ENCODE assay signal across 1 cellular context in genomic region chr10:103668351-103669242, GRCh38.
TF ChIP-seq lines count a peak whose summit lies in the region.

No MANE protein-coding gene starts in this region.

TF ChIP-seq in K562, 482 proteins besides CTCF, POLR2A, EP300 and RAD21 (continued from another document and continues in another):
- TF ChIP-seq CLOCK (CRISPR knock-in tag; IDR thresholded peaks at IDR 0.05; ENCODE audit: borderline replicate concordance), result no peak
- TF ChIP-seq, protein P1, sequence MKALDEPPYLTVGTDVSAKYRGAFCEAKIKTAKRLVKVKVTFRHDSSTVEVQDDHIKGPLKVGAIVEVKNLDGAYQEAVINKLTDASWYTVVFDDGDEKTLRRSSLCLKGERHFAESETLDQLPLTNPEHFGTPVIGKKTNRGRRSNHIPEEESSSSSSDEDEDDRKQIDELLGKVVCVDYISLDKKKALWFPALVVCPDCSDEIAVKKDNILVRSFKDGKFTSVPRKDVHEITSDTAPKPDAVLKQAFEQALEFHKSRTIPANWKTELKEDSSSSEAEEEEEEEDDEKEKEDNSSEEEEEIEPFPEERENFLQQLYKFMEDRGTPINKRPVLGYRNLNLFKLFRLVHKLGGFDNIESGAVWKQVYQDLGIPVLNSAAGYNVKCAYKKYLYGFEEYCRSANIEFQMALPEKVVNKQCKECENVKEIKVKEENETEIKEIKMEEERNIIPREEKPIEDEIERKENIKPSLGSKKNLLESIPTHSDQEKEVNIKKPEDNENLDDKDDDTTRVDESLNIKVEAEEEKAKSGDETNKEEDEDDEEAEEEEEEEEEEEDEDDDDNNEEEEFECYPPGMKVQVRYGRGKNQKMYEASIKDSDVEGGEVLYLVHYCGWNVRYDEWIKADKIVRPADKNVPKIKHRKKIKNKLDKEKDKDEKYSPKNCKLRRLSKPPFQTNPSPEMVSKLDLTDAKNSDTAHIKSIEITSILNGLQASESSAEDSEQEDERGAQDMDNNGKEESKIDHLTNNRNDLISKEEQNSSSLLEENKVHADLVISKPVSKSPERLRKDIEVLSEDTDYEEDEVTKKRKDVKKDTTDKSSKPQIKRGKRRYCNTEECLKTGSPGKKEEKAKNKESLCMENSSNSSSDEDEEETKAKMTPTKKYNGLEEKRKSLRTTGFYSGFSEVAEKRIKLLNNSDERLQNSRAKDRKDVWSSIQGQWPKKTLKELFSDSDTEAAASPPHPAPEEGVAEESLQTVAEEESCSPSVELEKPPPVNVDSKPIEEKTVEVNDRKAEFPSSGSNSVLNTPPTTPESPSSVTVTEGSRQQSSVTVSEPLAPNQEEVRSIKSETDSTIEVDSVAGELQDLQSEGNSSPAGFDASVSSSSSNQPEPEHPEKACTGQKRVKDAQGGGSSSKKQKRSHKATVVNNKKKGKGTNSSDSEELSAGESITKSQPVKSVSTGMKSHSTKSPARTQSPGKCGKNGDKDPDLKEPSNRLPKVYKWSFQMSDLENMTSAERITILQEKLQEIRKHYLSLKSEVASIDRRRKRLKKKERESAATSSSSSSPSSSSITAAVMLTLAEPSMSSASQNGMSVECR (CRISPR knock-in tag; IDR thresholded peaks at IDR 0.05), result no peak
- no peak for TF ChIP-seq KLF13 (tag; IDR thresholded peaks at IDR 0.05; ENCODE audit: borderline replicate concordance, low read depth)
- TF ChIP-seq, protein P2, sequence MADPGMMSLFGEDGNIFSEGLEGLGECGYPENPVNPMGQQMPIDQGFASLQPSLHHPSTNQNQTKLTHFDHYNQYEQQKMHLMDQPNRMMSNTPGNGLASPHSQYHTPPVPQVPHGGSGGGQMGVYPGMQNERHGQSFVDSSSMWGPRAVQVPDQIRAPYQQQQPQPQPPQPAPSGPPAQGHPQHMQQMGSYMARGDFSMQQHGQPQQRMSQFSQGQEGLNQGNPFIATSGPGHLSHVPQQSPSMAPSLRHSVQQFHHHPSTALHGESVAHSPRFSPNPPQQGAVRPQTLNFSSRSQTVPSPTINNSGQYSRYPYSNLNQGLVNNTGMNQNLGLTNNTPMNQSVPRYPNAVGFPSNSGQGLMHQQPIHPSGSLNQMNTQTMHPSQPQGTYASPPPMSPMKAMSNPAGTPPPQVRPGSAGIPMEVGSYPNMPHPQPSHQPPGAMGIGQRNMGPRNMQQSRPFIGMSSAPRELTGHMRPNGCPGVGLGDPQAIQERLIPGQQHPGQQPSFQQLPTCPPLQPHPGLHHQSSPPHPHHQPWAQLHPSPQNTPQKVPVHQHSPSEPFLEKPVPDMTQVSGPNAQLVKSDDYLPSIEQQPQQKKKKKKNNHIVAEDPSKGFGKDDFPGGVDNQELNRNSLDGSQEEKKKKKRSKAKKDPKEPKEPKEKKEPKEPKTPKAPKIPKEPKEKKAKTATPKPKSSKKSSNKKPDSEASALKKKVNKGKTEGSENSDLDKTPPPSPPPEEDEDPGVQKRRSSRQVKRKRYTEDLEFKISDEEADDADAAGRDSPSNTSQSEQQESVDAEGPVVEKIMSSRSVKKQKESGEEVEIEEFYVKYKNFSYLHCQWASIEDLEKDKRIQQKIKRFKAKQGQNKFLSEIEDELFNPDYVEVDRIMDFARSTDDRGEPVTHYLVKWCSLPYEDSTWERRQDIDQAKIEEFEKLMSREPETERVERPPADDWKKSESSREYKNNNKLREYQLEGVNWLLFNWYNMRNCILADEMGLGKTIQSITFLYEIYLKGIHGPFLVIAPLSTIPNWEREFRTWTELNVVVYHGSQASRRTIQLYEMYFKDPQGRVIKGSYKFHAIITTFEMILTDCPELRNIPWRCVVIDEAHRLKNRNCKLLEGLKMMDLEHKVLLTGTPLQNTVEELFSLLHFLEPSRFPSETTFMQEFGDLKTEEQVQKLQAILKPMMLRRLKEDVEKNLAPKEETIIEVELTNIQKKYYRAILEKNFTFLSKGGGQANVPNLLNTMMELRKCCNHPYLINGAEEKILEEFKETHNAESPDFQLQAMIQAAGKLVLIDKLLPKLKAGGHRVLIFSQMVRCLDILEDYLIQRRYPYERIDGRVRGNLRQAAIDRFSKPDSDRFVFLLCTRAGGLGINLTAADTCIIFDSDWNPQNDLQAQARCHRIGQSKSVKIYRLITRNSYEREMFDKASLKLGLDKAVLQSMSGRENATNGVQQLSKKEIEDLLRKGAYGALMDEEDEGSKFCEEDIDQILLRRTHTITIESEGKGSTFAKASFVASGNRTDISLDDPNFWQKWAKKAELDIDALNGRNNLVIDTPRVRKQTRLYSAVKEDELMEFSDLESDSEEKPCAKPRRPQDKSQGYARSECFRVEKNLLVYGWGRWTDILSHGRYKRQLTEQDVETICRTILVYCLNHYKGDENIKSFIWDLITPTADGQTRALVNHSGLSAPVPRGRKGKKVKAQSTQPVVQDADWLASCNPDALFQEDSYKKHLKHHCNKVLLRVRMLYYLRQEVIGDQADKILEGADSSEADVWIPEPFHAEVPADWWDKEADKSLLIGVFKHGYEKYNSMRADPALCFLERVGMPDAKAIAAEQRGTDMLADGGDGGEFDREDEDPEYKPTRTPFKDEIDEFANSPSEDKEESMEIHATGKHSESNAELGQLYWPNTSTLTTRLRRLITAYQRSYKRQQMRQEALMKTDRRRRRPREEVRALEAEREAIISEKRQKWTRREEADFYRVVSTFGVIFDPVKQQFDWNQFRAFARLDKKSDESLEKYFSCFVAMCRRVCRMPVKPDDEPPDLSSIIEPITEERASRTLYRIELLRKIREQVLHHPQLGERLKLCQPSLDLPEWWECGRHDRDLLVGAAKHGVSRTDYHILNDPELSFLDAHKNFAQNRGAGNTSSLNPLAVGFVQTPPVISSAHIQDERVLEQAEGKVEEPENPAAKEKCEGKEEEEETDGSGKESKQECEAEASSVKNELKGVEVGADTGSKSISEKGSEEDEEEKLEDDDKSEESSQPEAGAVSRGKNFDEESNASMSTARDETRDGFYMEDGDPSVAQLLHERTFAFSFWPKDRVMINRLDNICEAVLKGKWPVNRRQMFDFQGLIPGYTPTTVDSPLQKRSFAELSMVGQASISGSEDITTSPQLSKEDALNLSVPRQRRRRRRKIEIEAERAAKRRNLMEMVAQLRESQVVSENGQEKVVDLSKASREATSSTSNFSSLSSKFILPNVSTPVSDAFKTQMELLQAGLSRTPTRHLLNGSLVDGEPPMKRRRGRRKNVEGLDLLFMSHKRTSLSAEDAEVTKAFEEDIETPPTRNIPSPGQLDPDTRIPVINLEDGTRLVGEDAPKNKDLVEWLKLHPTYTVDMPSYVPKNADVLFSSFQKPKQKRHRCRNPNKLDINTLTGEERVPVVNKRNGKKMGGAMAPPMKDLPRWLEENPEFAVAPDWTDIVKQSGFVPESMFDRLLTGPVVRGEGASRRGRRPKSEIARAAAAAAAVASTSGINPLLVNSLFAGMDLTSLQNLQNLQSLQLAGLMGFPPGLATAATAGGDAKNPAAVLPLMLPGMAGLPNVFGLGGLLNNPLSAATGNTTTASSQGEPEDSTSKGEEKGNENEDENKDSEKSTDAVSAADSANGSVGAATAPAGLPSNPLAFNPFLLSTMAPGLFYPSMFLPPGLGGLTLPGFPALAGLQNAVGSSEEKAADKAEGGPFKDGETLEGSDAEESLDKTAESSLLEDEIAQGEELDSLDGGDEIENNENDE (IDR thresholded peaks at IDR 0.05; ENCODE audit: low read depth, low read length), result no peak
- TF ChIP-seq ZFPM2 (CRISPR knock-in tag; IDR thresholded peaks at IDR 0.05), result no peak
- TF ChIP-seq, protein P3, sequence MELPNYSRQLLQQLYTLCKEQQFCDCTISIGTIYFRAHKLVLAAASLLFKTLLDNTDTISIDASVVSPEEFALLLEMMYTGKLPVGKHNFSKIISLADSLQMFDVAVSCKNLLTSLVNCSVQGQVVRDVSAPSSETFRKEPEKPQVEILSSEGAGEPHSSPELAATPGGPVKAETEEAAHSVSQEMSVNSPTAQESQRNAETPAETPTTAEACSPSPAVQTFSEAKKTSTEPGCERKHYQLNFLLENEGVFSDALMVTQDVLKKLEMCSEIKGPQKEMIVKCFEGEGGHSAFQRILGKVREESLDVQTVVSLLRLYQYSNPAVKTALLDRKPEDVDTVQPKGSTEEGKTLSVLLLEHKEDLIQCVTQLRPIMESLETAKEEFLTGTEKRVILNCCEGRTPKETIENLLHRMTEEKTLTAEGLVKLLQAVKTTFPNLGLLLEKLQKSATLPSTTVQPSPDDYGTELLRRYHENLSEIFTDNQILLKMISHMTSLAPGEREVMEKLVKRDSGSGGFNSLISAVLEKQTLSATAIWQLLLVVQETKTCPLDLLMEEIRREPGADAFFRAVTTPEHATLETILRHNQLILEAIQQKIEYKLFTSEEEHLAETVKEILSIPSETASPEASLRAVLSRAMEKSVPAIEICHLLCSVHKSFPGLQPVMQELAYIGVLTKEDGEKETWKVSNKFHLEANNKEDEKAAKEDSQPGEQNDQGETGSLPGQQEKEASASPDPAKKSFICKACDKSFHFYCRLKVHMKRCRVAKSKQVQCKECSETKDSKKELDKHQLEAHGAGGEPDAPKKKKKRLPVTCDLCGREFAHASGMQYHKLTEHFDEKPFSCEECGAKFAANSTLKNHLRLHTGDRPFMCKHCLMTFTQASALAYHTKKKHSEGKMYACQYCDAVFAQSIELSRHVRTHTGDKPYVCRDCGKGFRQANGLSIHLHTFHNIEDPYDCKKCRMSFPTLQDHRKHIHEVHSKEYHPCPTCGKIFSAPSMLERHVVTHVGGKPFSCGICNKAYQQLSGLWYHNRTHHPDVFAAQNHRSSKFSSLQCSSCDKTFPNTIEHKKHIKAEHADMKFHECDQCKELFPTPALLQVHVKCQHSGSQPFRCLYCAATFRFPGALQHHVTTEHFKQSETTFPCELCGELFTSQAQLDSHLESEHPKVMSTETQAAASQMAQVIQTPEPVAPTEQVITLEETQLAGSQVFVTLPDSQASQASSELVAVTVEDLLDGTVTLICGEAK (IDR thresholded peaks at IDR 0.05), result 0 out of 2 replicates have a peak, but pooled peaks have one; percentile 12
- TF ChIP-seq, protein P3 (CRISPR knock-in tag; IDR thresholded peaks at IDR 0.05), result no peak
- TF ChIP-seq ZFP1 (CRISPR knock-in tag; IDR thresholded peaks at IDR 0.05), result no peak
- no peak for TF ChIP-seq PKNOX1 (IDR thresholded peaks at IDR 0.05)
- TF ChIP-seq, protein P4, sequence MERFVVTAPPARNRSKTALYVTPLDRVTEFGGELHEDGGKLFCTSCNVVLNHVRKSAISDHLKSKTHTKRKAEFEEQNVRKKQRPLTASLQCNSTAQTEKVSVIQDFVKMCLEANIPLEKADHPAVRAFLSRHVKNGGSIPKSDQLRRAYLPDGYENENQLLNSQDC (CRISPR knock-in tag; IDR thresholded peaks at IDR 0.05), result no peak
- TF ChIP-seq NFE2L1 (tag; IDR thresholded peaks at IDR 0.05; ENCODE audit: borderline replicate concordance, low read depth), result no peak
- TF ChIP-seq, protein P5, sequence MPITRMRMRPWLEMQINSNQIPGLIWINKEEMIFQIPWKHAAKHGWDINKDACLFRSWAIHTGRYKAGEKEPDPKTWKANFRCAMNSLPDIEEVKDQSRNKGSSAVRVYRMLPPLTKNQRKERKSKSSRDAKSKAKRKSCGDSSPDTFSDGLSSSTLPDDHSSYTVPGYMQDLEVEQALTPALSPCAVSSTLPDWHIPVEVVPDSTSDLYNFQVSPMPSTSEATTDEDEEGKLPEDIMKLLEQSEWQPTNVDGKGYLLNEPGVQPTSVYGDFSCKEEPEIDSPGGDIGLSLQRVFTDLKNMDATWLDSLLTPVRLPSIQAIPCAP (CRISPR knock-in tag; IDR thresholded peaks at IDR 0.05; ENCODE audit: borderline replicate concordance), result no peak
- TF ChIP-seq, protein P6, sequence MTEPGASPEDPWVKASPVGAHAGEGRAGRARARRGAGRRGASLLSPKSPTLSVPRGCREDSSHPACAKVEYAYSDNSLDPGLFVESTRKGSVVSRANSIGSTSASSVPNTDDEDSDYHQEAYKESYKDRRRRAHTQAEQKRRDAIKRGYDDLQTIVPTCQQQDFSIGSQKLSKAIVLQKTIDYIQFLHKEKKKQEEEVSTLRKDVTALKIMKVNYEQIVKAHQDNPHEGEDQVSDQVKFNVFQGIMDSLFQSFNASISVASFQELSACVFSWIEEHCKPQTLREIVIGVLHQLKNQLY (CRISPR knock-in tag; conservative IDR thresholded peaks at IDR 0.05), result no peak
- TF ChIP-seq MIER1 (IDR thresholded peaks at IDR 0.05; ENCODE audit: low read depth), result no peak
- TF ChIP-seq ZNF778 (CRISPR knock-in tag; IDR thresholded peaks at IDR 0.05), result no peak
